Comparison of ENCODE assay signal across 20 cellular contexts in the genomic region with DNA sequence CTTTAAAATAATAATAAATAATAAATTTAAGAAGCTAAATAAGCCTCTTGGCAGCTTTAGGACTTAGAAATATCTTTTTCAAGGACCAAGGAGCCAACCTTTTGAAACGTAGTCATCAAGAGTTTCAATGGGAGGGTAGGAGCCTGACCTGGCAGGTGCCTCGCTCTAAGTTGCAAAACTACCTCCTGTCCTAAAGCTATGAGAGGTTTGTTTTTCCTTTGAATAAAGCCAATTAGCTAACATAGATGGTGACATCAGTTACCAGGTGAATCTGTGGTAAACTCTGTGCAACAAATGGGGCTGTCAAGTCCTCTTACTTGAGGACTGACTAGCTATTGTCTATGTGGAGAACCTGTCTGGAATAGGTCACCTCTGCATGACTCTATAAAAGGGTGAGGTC. TPM values are rescaled to one million over a fixed set of nuclear protein-coding genes. Genes with fewer than 3 reads are reported as not detected.
"Had no signal": no experiment of that assay in that cellular context is flagged by ENCODE, and none has a peak within 500 bp of the region (broad histone marks: within the 10 kb centered on the region; RNA-seq: fewer than 3 reads in every experiment).

No MANE protein-coding gene starts in this region.

- H3K27me3 Mint-ChIP-seq: activated CD8-positive, alpha-beta T cell treated with anti-CD3 and anti-CD28 coated beads for 36 hours; activated naive CD8-positive, alpha-beta T cell treated with anti-CD3 and anti-CD28 coated beads for 36 hours; central memory CD8-positive, alpha-beta T cell; T-helper 17 cell had no signal

- H3K36me3 ChIP-seq: gastrocnemius medialis, heart left ventricle, stomach, uterus had no signal

- H3K36me3 Mint-ChIP-seq: activated naive CD8-positive, alpha-beta T cell treated with anti-CD3 and anti-CD28 coated beads for 36 hours; immature natural killer cell had no signal

- H3K4me3 ChIP-seq: body of pancreas, coronary artery, gastrocnemius medialis, heart left ventricle, psoas muscle, spleen, stomach, uterus had no signal

- H3K27me3 ChIP-seq: body of pancreas, gastrocnemius medialis, heart left ventricle, spleen, stomach, uterus had no signal

- H3K27ac ChIP-seq: body of pancreas, coronary artery, gastrocnemius medialis, psoas muscle, stomach, uterus had no signal

- H3K27ac Mint-ChIP-seq: activated CD8-positive, alpha-beta T cell treated with anti-CD3 and anti-CD28 coated beads for 36 hours; activated naive CD8-positive, alpha-beta T cell treated with anti-CD3 and anti-CD28 coated beads for 36 hours; T-helper 17 cell had no signal

- H3K9me3 Mint-ChIP-seq: activated CD8-positive, alpha-beta T cell treated with anti-CD3 and anti-CD28 coated beads for 36 hours; activated naive CD8-positive, alpha-beta T cell treated with anti-CD3 and anti-CD28 coated beads for 36 hours; central memory CD8-positive, alpha-beta T cell; immature natural killer cell; neural crest cell had no signal

- H3K4me1 ChIP-seq: body of pancreas, gastrocnemius medialis, psoas muscle, uterus had no signal

- H3K4me1 Mint-ChIP-seq: neural crest cell had no signal

- DNase-seq: activated CD4-positive, alpha-beta T cell treated with anti-CD3 and anti-CD28 coated beads for 48 hours; activated CD8-positive, alpha-beta memory T cell treated with anti-CD3 and anti-CD28 coated beads, Interleukin-2, amount 50 U/mL, for 4 hours; activated CD8-positive, alpha-beta T cell treated with anti-CD3 and anti-CD28 coated beads for 36 hours; activated naive CD8-positive, alpha-beta T cell treated with anti-CD3 and anti-CD28 coated beads for 36 hours; activated T-cell treated with anti-CD3 and anti-CD28 coated beads, Interleukin-2, amount 50 U/mL, for 48 hours; amygdala; body of pancreas; effector CD4-positive, alpha-beta T cell; gastrocnemius medialis; heart left ventricle; immature natural killer cell; psoas muscle; spleen; stomach; T-helper 17 cell; uterus had no signal

- H3K9me3 ChIP-seq: body of pancreas, gastrocnemius medialis, heart left ventricle, psoas muscle, spleen, stomach, uterus had no signal

- H3K4me3 Mint-ChIP-seq: activated CD8-positive, alpha-beta T cell treated with anti-CD3 and anti-CD28 coated beads for 36 hours; activated naive CD8-positive, alpha-beta T cell treated with anti-CD3 and anti-CD28 coated beads for 36 hours; central memory CD8-positive, alpha-beta T cell; immature natural killer cell; neural crest cell; T-helper 17 cell had no signal

RNA-seq across cellular contexts. Expression of a gene that starts 9.7 kb away (rescaled TPM):
- total RNA-seq: neural crest cell, osteocyte had no signal
